18 cellular contexts compared by ENCODE assay signal in the genomic region with DNA sequence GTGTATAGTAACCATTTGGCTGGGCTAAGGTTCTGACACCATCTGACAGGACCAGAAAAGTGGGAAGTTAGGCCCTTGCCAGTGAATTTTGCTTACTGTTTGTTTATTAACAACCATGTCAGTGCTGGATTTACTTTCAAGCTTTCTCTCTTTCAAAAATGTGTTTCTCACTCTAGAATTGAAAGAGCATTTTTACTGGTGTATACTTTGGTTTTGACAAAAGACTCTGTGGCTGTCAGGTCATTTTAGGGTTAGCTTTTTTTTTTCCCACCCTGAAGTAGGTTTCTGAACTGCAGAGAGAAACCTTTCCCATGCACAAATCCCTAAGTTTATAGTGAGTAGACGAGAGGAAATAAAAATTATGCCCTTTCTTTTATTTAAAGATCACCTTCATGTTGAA.
A peak's percentile ranks its signal among the peaks of the same experiment; 100 is the strongest.
DNase-seq lines count a peak whose midpoint lies in the region; TF ChIP-seq lines count a peak whose summit lies in the region.
"Had no signal": no experiment of that assay in that cellular context is flagged by ENCODE, and none has a peak within 500 bp of the region (broad histone marks: within the 10 kb centered on the region; RNA-seq: fewer than 3 reads in every experiment).

No MANE protein-coding gene starts in this region.

- H3K27me3 Mint-ChIP-seq in endodermal cell (ENCODE audit: insufficient read depth) (no peaks in the 10 kb centered on the region), glutamatergic neuron (ENCODE audit: unreplicated experiment) (peaks cover 1% of the 10 kb centered on the region)

- peaks cover 3% of the 10 kb centered on the region for H3K36me3 Mint-ChIP-seq in endodermal cell (ENCODE audit: low read depth)
- H3K36me3 Mint-ChIP-seq in glutamatergic neuron (ENCODE audit: unreplicated experiment), result no peaks in the 10 kb centered on the region
- H3K36me3 Mint-ChIP-seq: CD4-positive, alpha-beta memory T cell had no signal

- peaks cover 34% of the 10 kb centered on the region for H3K4me1 Mint-ChIP-seq in endodermal cell
- H3K4me1 Mint-ChIP-seq in glutamatergic neuron (ENCODE audit: low read depth, unreplicated experiment), result peaks cover 24% of the 10 kb centered on the region
- H3K4me1 Mint-ChIP-seq: CD4-positive, alpha-beta memory T cell had no signal

- H3K4me1 ChIP-seq in endodermal cell (ENCODE audit: control insufficient read depth, insufficient read depth, low read length) (peaks cover 6% of the 10 kb centered on the region), sigmoid colon (peaks cover 0 to 69% (median 39%) of the 10 kb centered on the region in 4 donors)

- H3K9ac ChIP-seq in endodermal cell (ENCODE audit: extremely low read depth, low read length, poor library complexity, severe bottlenecking), result no peak overlapping the region
- H3K9ac ChIP-seq: BLaER1, KMS-11 had no signal

- no peaks in the 10 kb centered on the region for H3K9me3 ChIP-seq in endodermal cell (ENCODE audit: control insufficient read depth, low read length)
- no peaks in the 10 kb centered on the region for H3K9me3 ChIP-seq in sigmoid colon

- no peak for TF ChIP-seq EP300 in sigmoid colon (IDR thresholded peaks at IDR 0.05)

- intact Hi-C loops in sigmoid colon (cut with DNase I), result loop anchor here (10.0 kb wide), 3 partner anchors 228 to 472 kb away; a partner anchor contains a TSS

- TF ChIP-seq POLR2A in NB4 (IDR thresholded peaks at IDR 0.05; ENCODE audit: extremely low read depth, insufficient read length), result no peak
- TF ChIP-seq POLR2A in sigmoid colon (IDR thresholded peaks at IDR 0.05), result no peak

- H3K9me3 Mint-ChIP-seq in endodermal cell (no peaks in the 10 kb centered on the region), glutamatergic neuron (ENCODE audit: unreplicated experiment) (no peaks in the 10 kb centered on the region)
- H3K9me3 Mint-ChIP-seq: CD4-positive, alpha-beta memory T cell; HFFc6 had no signal

- H3K4me3 Mint-ChIP-seq in endodermal cell (no peak overlapping the region), glutamatergic neuron (ENCODE audit: unreplicated experiment) (no peak overlapping the region)
- H3K4me3 Mint-ChIP-seq: CD4-positive, alpha-beta memory T cell; HFFc6 had no signal

- DNase-seq in NCI-H748 (lab: John Stamatoyannopoulos, UW; ENCODE audit: unreplicated experiment), result peak; percentile 34
- no peak for DNase-seq in NCI-H748 treated with DMSO at 0.1 percent for 48 hours (lab: John Stamatoyannopoulos, UW)
- DNase-seq in NB4 (ENCODE audit: low read depth), result no peak
- DNase-seq in endodermal cell, result no peak
- no peak for DNase-seq in sigmoid colon
- DNase-seq in NCI-H82 (lab: John Stamatoyannopoulos, UW), result no peak
- DNase-seq in stimulated activated naive CD4-positive, alpha-beta T cell treated with Interleukin-2 at 50 U/mL for 16 hours (lab: John Stamatoyannopoulos, UW), result no peak
- no peak for DNase-seq in glutamatergic neuron
- DNase-seq: Calu3; CD4-positive, alpha-beta memory T cell; EL; HFFc6; NCI-H2081; NCI-H446 treated with DMSO at 0.1 percent for 48 hours had no signal

- TF ChIP-seq CTCF in NB4 (IDR thresholded peaks at IDR 0.05; ENCODE audit: low read depth, low read length), result no peak
- no peak for TF ChIP-seq CTCF in endodermal cell (conservative IDR thresholded peaks at IDR 0.05)
- no peak for TF ChIP-seq CTCF in sigmoid colon (IDR thresholded peaks at IDR 0.05)
- no peak for TF ChIP-seq CTCF in glutamatergic neuron (IDR thresholded peaks at IDR 0.05; ENCODE audit: partially characterized antibody, unreplicated experiment)

- peak overlapping the region; percentile 81 for H3K4me3 ChIP-seq in NB4 (ENCODE audit: low read depth, low read length)
- H3K4me3 ChIP-seq in endodermal cell (ENCODE audit: low read length), result no peak overlapping the region
- H3K4me3 ChIP-seq in sigmoid colon, result no peak overlapping the region
- H3K4me3 ChIP-seq: BLaER1, GM12878 had no signal

- H3K27me3 ChIP-seq in endodermal cell (ENCODE audit: control insufficient read depth, insufficient read depth, low read length, poor library complexity, severe bottlenecking) (no peaks in the 10 kb centered on the region), sigmoid colon (no peaks in the 10 kb centered on the region)
- H3K27me3 ChIP-seq: BLaER1 had no signal

- H3K27ac ChIP-seq in endodermal cell (ENCODE audit: low read depth, low read length), result no peak overlapping the region
- peak overlapping the region in 3 of 4 donors; percentile 49 to 66 (median 54) for H3K27ac ChIP-seq in sigmoid colon
- H3K27ac ChIP-seq: BLaER1, HL-60, KMS-11 had no signal

- peak overlapping the region; percentile 28 for H3K27ac Mint-ChIP-seq in endodermal cell
- H3K27ac Mint-ChIP-seq in glutamatergic neuron (ENCODE audit: unreplicated experiment), result no peak overlapping the region
- H3K27ac Mint-ChIP-seq: CD4-positive, alpha-beta memory T cell; HFFc6 had no signal

- 80 to 100% methylated on average over 1 of the region's 1 CpG for WGBS in endodermal cell (ENCODE audit: insufficient coverage in 1 of 2, insufficient read length in 1 of 2), 2 experiments
- 6 to 54% methylated on average over 1 of the region's 1 CpG for WGBS in sigmoid colon, 2 donors

- H3K36me3 ChIP-seq in endodermal cell (ENCODE audit: control insufficient read depth, insufficient read depth, low read length) (no peaks in the 10 kb centered on the region), sigmoid colon (no peaks in the 10 kb centered on the region)
